In the genomic region with DNA sequence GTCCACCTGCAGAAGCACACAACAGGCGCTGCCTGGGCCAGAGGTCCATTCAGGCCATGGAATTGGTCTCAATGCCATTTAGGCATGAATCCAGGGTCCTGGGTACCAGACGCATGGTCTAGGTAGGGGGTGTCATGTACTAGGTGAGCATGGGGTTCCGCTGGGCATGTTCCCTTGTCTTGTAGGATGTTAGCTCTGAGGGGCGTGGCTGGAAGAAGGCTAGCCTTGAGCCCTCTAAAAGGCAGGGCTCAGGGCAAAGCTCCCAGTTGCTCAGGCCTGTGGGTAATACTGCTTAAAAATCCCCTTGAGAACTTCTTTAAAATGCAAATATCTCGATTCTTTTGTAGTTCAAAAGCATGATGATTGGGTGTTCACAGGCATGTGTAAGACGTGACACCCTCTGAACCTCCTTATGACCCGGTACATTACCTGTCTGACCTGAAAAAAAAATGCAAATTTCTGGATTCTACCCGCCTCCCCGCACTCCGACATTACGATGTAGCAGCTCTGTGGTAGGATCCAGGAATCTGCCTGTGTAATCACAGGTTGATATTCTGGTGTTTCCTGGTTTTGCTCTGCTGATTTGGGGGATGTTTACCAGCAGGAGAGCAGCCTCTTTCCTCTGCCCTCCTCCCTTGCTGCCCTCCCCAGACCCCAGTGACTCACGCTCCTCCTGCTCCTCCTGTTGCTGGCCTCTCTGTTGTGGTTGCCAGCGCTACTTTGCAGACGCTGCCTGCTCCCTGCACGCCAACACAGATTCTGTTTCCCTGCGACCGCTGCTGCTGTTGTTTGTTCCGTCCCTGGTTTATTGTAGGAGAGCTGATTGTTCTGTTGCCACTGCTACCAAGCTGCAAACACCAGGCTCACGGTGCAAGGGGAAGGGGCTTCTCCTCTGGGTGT, we compare ENCODE assay signal across 8 cellular contexts. TPM values are rescaled to one million over a fixed set of nuclear protein-coding genes. Genes with fewer than 3 reads are reported as not detected.
DNase-seq lines count a peak whose midpoint lies in the region; ATAC-seq and TF ChIP-seq lines count a peak whose summit lies in the region.

No MANE protein-coding gene starts in this region.

- no peaks in the 10 kb centered on the region for H4K20me1 ChIP-seq in DND-41 (ENCODE audit: insufficient read depth, low read length)

- H3K27me3 ChIP-seq in DND-41 (ENCODE audit: insufficient read depth, low read length, poor library complexity) (no peaks in the 10 kb centered on the region), HUES48 (ENCODE audit: control insufficient read depth, insufficient read depth, low read length) (no peaks in the 10 kb centered on the region)

- ATAC-seq in DND-41 (ENCODE audit: insufficient read depth, low read depth) (peak; percentile 100), GM21423 (IDR thresholded peaks at IDR 0.05; ENCODE audit: unreplicated experiment) (peak; percentile 83), left lobe of liver (peak; percentile 61)

- H3K9me3 ChIP-seq in DND-41 (ENCODE audit: insufficient read depth, low read length, severe bottlenecking) (no peaks in the 10 kb centered on the region), HUES48 (ENCODE audit: control insufficient read depth, insufficient read depth, low read length) (no peaks in the 10 kb centered on the region)

- H2AFZ ChIP-seq in DND-41 (ENCODE audit: low read depth, low read length) = peak overlapping the region; percentile 57

- peak overlapping the region in 1 of 2 experiments; percentile 44; a peak in 2 of 4 replicates for H3K4me3 ChIP-seq in DND-41 (ENCODE audit: low read depth in 1 of 2, low read length in 2 of 2)
- H3K4me3 ChIP-seq in HUES48 (ENCODE audit: low read depth, low read length) = peak overlapping the region; percentile 15
- H3K4me3 ChIP-seq in choroid plexus epithelial cell (ENCODE audit: low read depth, low read length) = peak overlapping the region; percentile 36

- no peak for TF ChIP-seq CTCF in DND-41 (IDR thresholded peaks at IDR 0.05; ENCODE audit: borderline replicate concordance, extremely low read depth, low read length, poor library complexity, severe bottlenecking)
- TF ChIP-seq CTCF in choroid plexus epithelial cell (conservative IDR thresholded peaks at IDR 0.05; ENCODE audit: low read depth, low read length) = no peak

- peak; percentile 70 for DNase-seq in DND-41
- peak; percentile 69 for DNase-seq in activated CD4-positive, alpha-beta T cell treated with anti-CD3 and anti-CD28 coated beads for 1 hour
- DNase-seq in choroid plexus epithelial cell (ENCODE audit: low read depth) = peak; percentile 96
- no peak for DNase-seq in left lobe of liver (ENCODE audit: low spot score)
- DNase-seq in stimulated activated CD4-positive, alpha-beta T cell treated with anti-CD3 and anti-CD28 coated beads, Interleukin-2, amount 100 ng/mL, for 4 hours (ENCODE audit: low read depth) = peak; percentile 62
- no peak for DNase-seq in RKO (ENCODE audit: low spot score)

- H3K4me1 ChIP-seq in DND-41 (ENCODE audit: insufficient read depth, low read length) = peaks cover 18% of the 10 kb centered on the region
- H3K4me1 ChIP-seq in HUES48 (ENCODE audit: control insufficient read depth, insufficient read depth, low read length) = peaks cover 17% of the 10 kb centered on the region

- H3K79me2 ChIP-seq in DND-41 (ENCODE audit: insufficient read depth, low read length) = no peaks in the 10 kb centered on the region

- peak overlapping the region; percentile 52; the same call in 1 of the 2 replicates for H3K27ac ChIP-seq in DND-41 (ENCODE audit: low read length)
- H3K27ac ChIP-seq in HUES48 (ENCODE audit: low read depth, low read length) = peak overlapping the region; percentile 90

- peak overlapping the region; percentile 65 for H3K4me2 ChIP-seq in DND-41 (ENCODE audit: insufficient read depth, low read length)

- H3K36me3 ChIP-seq in DND-41 (ENCODE audit: insufficient read depth, low read length) (no peaks in the 10 kb centered on the region), HUES48 (ENCODE audit: control insufficient read depth, insufficient read depth, low read length) (no peaks in the 10 kb centered on the region)

- H3K9ac ChIP-seq in DND-41 (ENCODE audit: low read depth, low read length) (peak overlapping the region; percentile 17; the same call in 1 of the 2 replicates), HUES48 (ENCODE audit: low read depth, low read length) (0 out of 2 replicates have a peak overlapping the region, but pooled peaks have one; percentile 5)

RNA-seq across cellular contexts. Expression of a gene that starts 5.7 kb away (rescaled TPM):
- 0.18 TPM for total RNA-seq in left lobe of liver

Comparison
In these comparisons a context has a peak if more than half of its experiments do, and no peak if none do; other contexts are left out.
1. DNase-seq: peak in DND-41 (single experiment), activated CD4-positive, alpha-beta T cell treated with anti-CD3 and anti-CD28 coated beads for 1 hour (single experiment), choroid plexus epithelial cell (single experiment) and stimulated activated CD4-positive, alpha-beta T cell treated with anti-CD3 and anti-CD28 coated beads, Interleukin-2, amount 100 ng/mL, for 4 hours (single experiment); none in left lobe of liver (single experiment) and RKO (single experiment).
2. Peak in every context shown above with its lines, with median percentiles within 50 percentile points of each other: ATAC-seq.